In genomic region chr11:44760917-44761545, GRCh38 we compare ENCODE assay signal across 10 cellular contexts. TPM values are rescaled to one million over a fixed set of nuclear protein-coding genes. Genes with fewer than 3 reads are reported as not detected.
A peak's percentile ranks its signal among the peaks of the same experiment; 100 is the strongest.
DNase-seq lines count a peak whose midpoint lies in the region; ATAC-seq and TF ChIP-seq lines count a peak whose summit lies in the region.
"Had no signal": no experiment of that assay in that cellular context is flagged by ENCODE, and none has a peak within 500 bp of the region (broad histone marks: within the 10 kb centered on the region; RNA-seq: fewer than 3 reads in every experiment).

No MANE protein-coding gene starts in this region.

- peak overlapping the region; percentile 59 for H3K4me2 ChIP-seq in hepatocyte

- H3K9me2 ChIP-seq in hepatocyte (replicated peaks; ENCODE audit: insufficient read depth), result no peaks in the 10 kb centered on the region

- H3K27ac ChIP-seq in adrenal gland, result peak overlapping the region in 3 of 5 donors; percentile 54 to 86 (median 73)
- peak overlapping the region; percentile 83 for H3K27ac ChIP-seq in hepatocyte
- H3K27ac ChIP-seq in skeletal muscle tissue (ENCODE audit: low read depth, low read length), result peak overlapping the region; percentile 54

- no peak overlapping the region for H3K27ac Mint-ChIP-seq in HFFc6
- H3K27ac Mint-ChIP-seq: activated naive CD8-positive, alpha-beta T cell treated with anti-CD3 and anti-CD28 coated beads for 36 hours had no signal

- H3K9me3 ChIP-seq in adrenal gland (replicated peaks in 1 of 3) (no peaks in the 10 kb centered on the region), hepatocyte (ENCODE audit: low read depth) (peaks cover 8% of the 10 kb centered on the region), skeletal muscle tissue (ENCODE audit: control insufficient read depth in 3 of 3, low read length in 3 of 3) (peaks cover 0 to 2% (median 0%) of the 10 kb centered on the region in 3 donors)

- H3K4me3 ChIP-seq in adrenal gland (no peak overlapping the region), hepatocyte (no peak overlapping the region), skeletal muscle tissue (ENCODE audit: low read length in 3 of 3) (no peak overlapping the region)

- in situ Hi-C loops in G401 (cut with HindIII; ENCODE audit: low sequenced_read_pairs), result no loop called here

- H3K36me3 ChIP-seq in adrenal gland (replicated peaks in 1 of 2) (no peaks in the 10 kb centered on the region), hepatocyte (replicated peaks; ENCODE audit: insufficient read depth, low read depth) (no peaks in the 10 kb centered on the region), skeletal muscle tissue (ENCODE audit: control insufficient read depth in 3 of 3, insufficient read depth in 3 of 3, low read length in 3 of 3) (no peaks in the 10 kb centered on the region)

- no peak overlapping the region for H3K4me3 Mint-ChIP-seq in HFFc6
- H3K4me3 Mint-ChIP-seq: activated naive CD8-positive, alpha-beta T cell treated with anti-CD3 and anti-CD28 coated beads for 36 hours had no signal

- peaks cover 32% of the 10 kb centered on the region for H3K79me2 ChIP-seq in hepatocyte

- H3K4me1 Mint-ChIP-seq in HFFc6 (ENCODE audit: low read depth), result peaks cover 38% of the 10 kb centered on the region

- no peak overlapping the region for H2AFZ ChIP-seq in hepatocyte

- H3K9ac ChIP-seq in skeletal muscle tissue (ENCODE audit: low read depth in 1 of 3, low read length in 3 of 3), result peak overlapping the region in 2 of 3 donors; percentile 16 to 42

- no peaks in the 10 kb centered on the region for H3K27me3 ChIP-seq in adrenal gland
- no peaks in the 10 kb centered on the region for H3K27me3 ChIP-seq in hepatocyte
- H3K27me3 ChIP-seq in skeletal muscle tissue (ENCODE audit: control insufficient read depth in 3 of 3, insufficient read depth in 3 of 3, low read length in 3 of 3), result no peaks in the 10 kb centered on the region

- TF ChIP-seq POLR2A in adrenal gland (IDR thresholded peaks at IDR 0.05), result no peak

- H3K27me3 Mint-ChIP-seq in HFFc6 (ENCODE audit: insufficient read depth), result peaks cover 10% of the 10 kb centered on the region
- H3K27me3 Mint-ChIP-seq: activated naive CD8-positive, alpha-beta T cell treated with anti-CD3 and anti-CD28 coated beads for 36 hours had no signal

- ATAC-seq in HG02870 (IDR thresholded peaks at IDR 0.05; ENCODE audit: unreplicated experiment), result no peak

- TF ChIP-seq CTCF in HFFc6 (IDR thresholded peaks at IDR 0.05) (no peak), adrenal gland (IDR thresholded peaks at IDR 0.05) (peak in 3 of 6 experiments; percentile 8 to 17 (median 9)), hepatocyte (IDR thresholded peaks at IDR 0.05; ENCODE audit: poor library complexity) (no peak)

- intact Hi-C loops in adrenal gland (cut with DNase I), result no loop called here

- peaks cover 16% of the 10 kb centered on the region for H3K9me3 Mint-ChIP-seq in HFFc6

- H4K20me1 ChIP-seq in hepatocyte (ENCODE audit: insufficient read depth, poor library complexity, severe bottlenecking), result no peaks in the 10 kb centered on the region

- H3K4me1 ChIP-seq in adrenal gland (replicated peaks in 1 of 2), result peaks cover 15 to 55% of the 10 kb centered on the region in 2 donors
- peaks cover 20% of the 10 kb centered on the region for H3K4me1 ChIP-seq in hepatocyte (ENCODE audit: insufficient read depth)
- H3K4me1 ChIP-seq in skeletal muscle tissue (ENCODE audit: control insufficient read depth in 3 of 3, insufficient read depth in 3 of 3, low read length in 3 of 3), result peaks cover 16 to 23% (median 18%) of the 10 kb centered on the region in 3 donors

- H3K36me3 Mint-ChIP-seq in HFFc6 (ENCODE audit: low read depth), result no peaks in the 10 kb centered on the region
- H3K36me3 Mint-ChIP-seq: activated naive CD8-positive, alpha-beta T cell treated with anti-CD3 and anti-CD28 coated beads for 36 hours had no signal

- WGBS in adrenal gland, 4 donors, result 27 to 35% (median 32%) methylated on average over 10 of the region's 10 CpGs
- 25% methylated on average over 10 of the region's 10 CpGs for WGBS in hepatocyte (ENCODE audit: low lambda C conversion rate, missing lambda C conversion rate)

- DNase-seq in HFFc6, result peak; percentile 80
- peak; percentile 77 to 94 (median 90) for DNase-seq in adrenal gland
- peak; percentile 78 for DNase-seq in hepatocyte (ENCODE audit: low spot score)
- no peak for DNase-seq in NCI-H2107 treated with DMSO at 0.1 percent for 48 hours (lab: John Stamatoyannopoulos, UW; ENCODE audit: unreplicated experiment)
- DNase-seq in G401 (ENCODE audit: low spot score), result no peak
- DNase-seq in amygdala (lab: John Stamatoyannopoulos, UW), result no peak
- DNase-seq: activated naive CD8-positive, alpha-beta T cell treated with anti-CD3 and anti-CD28 coated beads for 36 hours; NCI-H1694 treated with DMSO at 0.1 percent for 48 hours had no signal

RNA-seq across cellular contexts. Expression of gene TSPAN18, which starts 34.3 kb away (rescaled TPM):
- total RNA-seq in HFFc6 (2021; fragmentation: NEBNext Ultra II Directional; extraction: Animal tissue kit (Norgen Biotek cat#: 25700)), result under 1 TPM in 1 of 6 experiments, not detected in 5; 0.09 TPM
- total RNA-seq in adrenal gland (100 to 1,000 TPM in 4 of 8 donors, 10 to 100 TPM in 4; 37.4 to 168 (median 78.8) TPM), hepatocyte (9.5 and 12.8 TPM in 2 replicates), skeletal muscle tissue (11.5 TPM)
- polyA plus RNA-seq in adrenal gland (100 to 1,000 TPM in 1 of 3 donors, 10 to 100 TPM in 2; 24.5 to 130 (median 33.3) TPM), hepatocyte (21.5 and 25.1 TPM in 2 replicates)
- 11.6 and 13.3 TPM in 2 replicates for total RNA-seq in G401 (2014; rRNA removed; shearing (Covaris generic))

Comparison
In these comparisons a context has a peak if more than half of its experiments do, and no peak if none do; other contexts are left out.
1. DNase-seq: peak in HFFc6 (single experiment), adrenal gland (7 of 7) and hepatocyte (single experiment); none in NCI-H2107 treated with DMSO at 0.1 percent for 48 hours (single experiment), G401 (single experiment) and amygdala (0 of 56).
2. Peak in every context shown above with its lines, with median percentiles within 50 percentile points of each other: H3K27ac ChIP-seq.